ENCODE assay signal across 9 cellular contexts in genomic region chr2:10382313-10383061, GRCh38.
DNase-seq lines count a peak whose midpoint lies in the region; ATAC-seq and TF ChIP-seq lines count a peak whose summit lies in the region.
"Had no signal": no experiment of that assay in that cellular context is flagged by ENCODE, and none has a peak within 500 bp of the region (broad histone marks: within the 10 kb centered on the region; RNA-seq: fewer than 3 reads in every experiment).

No MANE protein-coding gene starts in this region.

- peak overlapping the region; percentile 52 for H3K4me3 ChIP-seq in CD8-positive, alpha-beta T cell (ENCODE audit: low read depth, low read length)
- H3K4me3 ChIP-seq in Karpas-422 (ENCODE audit: low read length), result peak overlapping the region; percentile 49; the same call in 1 of the 2 replicates
- H3K4me3 ChIP-seq: cardiac muscle cell had no signal

- peak overlapping the region; percentile 58 for H3K4me3 Mint-ChIP-seq in CD8-positive, alpha-beta T cell

- H3K36me3 Mint-ChIP-seq in CD8-positive, alpha-beta T cell, result peaks cover 4% of the 10 kb centered on the region

- H3K9ac ChIP-seq in Karpas-422 (ENCODE audit: low read length), result peak overlapping the region; percentile 38

- peak; percentile 16 to 75 (median 41) for DNase-seq in CD8-positive, alpha-beta T cell
- DNase-seq in Karpas-422 (peak; percentile 70), left lobe of liver (ENCODE audit: low spot score) (no peak), epidermal melanocyte (ENCODE audit: insufficient read length, low spot score) (no peak), HuH-7.5 (ENCODE audit: low spot score) (no peak)
- peak; percentile 29 for DNase-seq in activated CD4-positive, alpha-beta T cell treated with anti-CD3 and anti-CD28 coated beads, Interleukin-2, amount 50 U/mL, for 1 hour

- POLR2A ChIA-PET in CD8-positive, alpha-beta T cell (lab: Charles Lee), result interaction anchor here (1.0 to 2.1 kb wide), 7 partner anchors 25 to 79 kb away, joined by 3 to 23 read pairs (median 6); partner anchors contain the start of genes HPCAL1 and ODC1

- H3K9me3 ChIP-seq in CD8-positive, alpha-beta T cell (ENCODE audit: low read length), result no peaks in the 10 kb centered on the region
- H3K9me3 ChIP-seq in Karpas-422 (ENCODE audit: low read length), result no peaks in the 10 kb centered on the region

- peak overlapping the region; percentile 41 for H3K27ac ChIP-seq in CD8-positive, alpha-beta T cell (ENCODE audit: low read depth, low read length)
- peak overlapping the region; percentile 46; the same call in 1 of the 2 replicates for H3K27ac ChIP-seq in Karpas-422 (ENCODE audit: low read length)
- H3K27ac ChIP-seq: cardiac muscle cell had no signal

- no peaks in the 10 kb centered on the region for H3K27me3 ChIP-seq in CD8-positive, alpha-beta T cell (ENCODE audit: insufficient read depth, low read length)
- H3K27me3 ChIP-seq in Karpas-422 (ENCODE audit: low read length), result no peaks in the 10 kb centered on the region
- H3K27me3 ChIP-seq: cardiac muscle cell had no signal

- peaks cover 97% of the 10 kb centered on the region for H3K4me1 ChIP-seq in CD8-positive, alpha-beta T cell (ENCODE audit: insufficient read depth, low read length)
- peaks cover 63% of the 10 kb centered on the region for H3K4me1 ChIP-seq in Karpas-422 (ENCODE audit: low read length)

- TF ChIP-seq CTCF in CD8-positive, alpha-beta T cell (IDR thresholded peaks at IDR 0.05), result no peak

- peaks cover 94% of the 10 kb centered on the region for H3K4me1 Mint-ChIP-seq in CD8-positive, alpha-beta T cell (ENCODE audit: low read depth)

- CTCF ChIA-PET in CD8-positive, alpha-beta T cell (lab: Charles Lee), result interaction anchor here (0.7 to 4.4 kb wide), 8 partner anchors 8 to 111 kb away, joined by 3 to 39 read pairs (median 4); partner anchors contain the start of gene HPCAL1

- peak overlapping the region; percentile 65 for H3K4me2 ChIP-seq in Karpas-422 (ENCODE audit: low read depth, low read length, poor library complexity, severe bottlenecking)

- no peaks in the 10 kb centered on the region for H3K9me2 ChIP-seq in Karpas-422 (replicated peaks; ENCODE audit: insufficient read depth, low read length)

- no peaks in the 10 kb centered on the region for H3K36me3 ChIP-seq in CD8-positive, alpha-beta T cell (ENCODE audit: insufficient read depth, low read length)
- H3K36me3 ChIP-seq in Karpas-422 (ENCODE audit: insufficient read depth, low read length), result no peaks in the 10 kb centered on the region
- H3K36me3 ChIP-seq: cardiac muscle cell had no signal

- no peaks in the 10 kb centered on the region for H3K9me3 Mint-ChIP-seq in CD8-positive, alpha-beta T cell

- 0 out of 2 replicates have a peak overlapping the region, but pooled peaks have one; percentile 30 for H2AFZ ChIP-seq in Karpas-422 (ENCODE audit: low read length)

- H3K27ac Mint-ChIP-seq in CD8-positive, alpha-beta T cell, result peak overlapping the region; percentile 91

- H4K20me1 ChIP-seq in Karpas-422 (ENCODE audit: insufficient read depth, low read depth, low read length), result 0 out of 2 replicates have a peak, but pooled peaks cover 3% of the 10 kb centered on the region

- intact Hi-C loops in CD8-positive, alpha-beta T cell (cut with DNase I, micrococcal nuclease), result loop anchor here (2.0 kb wide), 3 partner anchors 26 to 80 kb away; partner anchors contain the start of gene HPCAL1 (in 1 of the 2)

- peak; percentile 92 for ATAC-seq in CD8-positive, alpha-beta T cell
- peak; percentile 18 for ATAC-seq in GM19468 (IDR thresholded peaks at IDR 0.05; ENCODE audit: extremely low read depth, unreplicated experiment)
- peak; percentile 22 for ATAC-seq in left lobe of liver
- no peak for ATAC-seq in HG02973 (IDR thresholded peaks at IDR 0.05; ENCODE audit: unreplicated experiment)

- no peaks in the 10 kb centered on the region for H3K79me2 ChIP-seq in Karpas-422 (ENCODE audit: low read length)

- no peaks in the 10 kb centered on the region for H3K27me3 Mint-ChIP-seq in CD8-positive, alpha-beta T cell (ENCODE audit: low read depth)

Comparison
In these comparisons a context has a peak if more than half of its experiments do, and no peak if none do; other contexts are left out.
1. DNase-seq: peak in CD8-positive, alpha-beta T cell (7 of 7), Karpas-422 (single experiment) and activated CD4-positive, alpha-beta T cell treated with anti-CD3 and anti-CD28 coated beads, Interleukin-2, amount 50 U/mL, for 1 hour (single experiment); none in left lobe of liver (single experiment), epidermal melanocyte (single experiment) and HuH-7.5 (single experiment).